8 cellular contexts compared by ENCODE assay signal in the genomic region with DNA sequence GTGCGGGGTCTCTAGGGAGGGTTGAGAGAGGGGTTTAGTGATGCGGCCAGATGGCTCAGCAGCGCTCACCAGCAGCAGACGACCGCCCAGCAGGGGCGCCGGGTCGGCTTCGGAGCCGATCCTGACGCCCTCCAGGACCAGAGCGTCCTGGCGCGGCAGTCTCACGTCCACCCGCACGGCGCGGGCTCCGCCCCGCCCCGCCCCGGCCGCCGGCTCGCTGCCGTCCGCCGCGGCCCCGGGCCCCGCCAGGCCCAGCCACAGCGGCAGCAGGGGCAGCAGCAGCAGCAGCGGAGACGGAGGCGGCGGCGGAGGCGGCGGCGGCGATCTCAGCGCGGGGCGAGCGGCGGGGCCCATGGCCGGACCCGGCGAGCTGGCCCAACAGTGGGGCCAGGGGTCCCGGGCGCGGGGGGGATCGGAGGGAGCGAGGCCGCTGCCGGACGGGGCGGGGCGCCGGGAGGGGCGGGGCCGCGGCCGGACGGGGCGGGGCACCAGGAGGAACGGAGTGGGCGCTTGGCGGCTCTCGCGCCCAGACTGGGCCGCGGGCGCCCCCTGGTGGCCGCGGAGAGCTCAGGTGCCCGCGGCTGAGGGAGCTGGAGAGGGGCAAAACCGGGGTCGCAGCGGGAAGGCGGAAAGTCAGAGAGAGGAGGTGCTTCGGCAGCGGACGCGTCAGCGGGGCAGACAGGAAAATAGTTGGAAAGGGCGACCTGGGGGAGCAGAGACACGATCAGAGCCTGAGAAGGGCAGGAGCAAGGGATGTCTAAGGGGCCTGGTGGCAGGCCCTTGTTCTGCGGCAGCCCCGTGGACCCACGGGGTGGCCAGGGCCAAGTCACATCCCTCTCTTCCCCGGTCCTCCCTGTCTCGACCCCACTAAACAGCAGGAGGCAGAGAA. TPM values are rescaled to one million over a fixed set of nuclear protein-coding genes. Genes with fewer than 3 reads are reported as not detected.
DNase-seq lines count a peak whose midpoint lies in the region; ATAC-seq and TF ChIP-seq lines count a peak whose summit lies in the region.

A gene (minus strand): TSS at position 452 of the 889 bp plus-strand sequence. CDS start 98 bp downstream, at position 354.

- intact Hi-C loops in mucosa of descending colon (cut with DNase I, micrococcal nuclease), result no loop called here

- H3K4me3 ChIP-seq in NT2/D1 (ENCODE audit: insufficient read length, low read depth) (peak within 1 kb of the TSS; percentile 50), epithelial cell of esophagus (ENCODE audit: low read length) (peak within 1 kb of the TSS; percentile 57), mucosa of descending colon (peak within 1 kb of the TSS; percentile 32)

- DNase-seq in Ammon's horn (ENCODE audit: low spot score), result peak; percentile 87
- DNase-seq in GM19238 (ENCODE audit: insufficient read length, low spot score), result peak; percentile 92
- DNase-seq in NT2/D1 (ENCODE audit: low read depth, low spot score), result peak; percentile 72
- peak; percentile 70 for DNase-seq in activated T-cell treated with anti-CD3 and anti-CD28 coated beads for 24 hours (ENCODE audit: low read depth)
- DNase-seq in epithelial cell of esophagus (ENCODE audit: low read depth), result peak; percentile 75
- DNase-seq in mucosa of descending colon, result peak; percentile 84 to 91 (median 84)
- DNase-seq in stimulated activated CD8-positive, alpha-beta memory T cell treated with anti-CD3 and anti-CD28 coated beads, Interleukin-4, amount 100 ng/mL, for 1 hour (ENCODE audit: low read depth in 2 of 2, low spot score in 1 of 2), result peak; percentile 42 to 63

- TF ChIP-seq CTCF in epithelial cell of esophagus (IDR thresholded peaks at IDR 0.05; ENCODE audit: insufficient read depth, low read depth, low read length, missing control alignments) (peak; percentile 55), mucosa of descending colon (IDR thresholded peaks at IDR 0.05) (peak; percentile 94)

- peak within 1 kb of the TSS; percentile 72 for H3K9ac ChIP-seq in NT2/D1 (ENCODE audit: insufficient read length, low read depth)

- H3K36me3 ChIP-seq in NT2/D1 (ENCODE audit: insufficient read depth, insufficient read length, low read length) (peaks cover 17% of the 10 kb centered on the region), mucosa of descending colon (ENCODE audit: low read depth) (no peaks in the 10 kb centered on the region)

- H3K27me3 ChIP-seq in NT2/D1 (ENCODE audit: insufficient read depth, insufficient read length), result no peaks in the 10 kb centered on the region

- ATAC-seq in HG03460 (IDR thresholded peaks at IDR 0.05; ENCODE audit: unreplicated experiment) (peak; percentile 66), mucosa of descending colon (peak; percentile 97)

- H3K9me3 ChIP-seq in NT2/D1 (ENCODE audit: insufficient read depth, low read length), result no peaks in the 10 kb centered on the region
- no peaks in the 10 kb centered on the region for H3K9me3 ChIP-seq in mucosa of descending colon

- H3K4me1 ChIP-seq in NT2/D1 (ENCODE audit: insufficient read depth, insufficient read length), result peaks cover 14% of the 10 kb centered on the region
- peaks cover 11% of the 10 kb centered on the region for H3K4me1 ChIP-seq in mucosa of descending colon (ENCODE audit: low read depth)

RNA-seq across cellular contexts. Expression of the gene that starts here (rescaled TPM):
- total RNA-seq in mucosa of descending colon, result 10 to 100 TPM in 1 of 3 donors, 1 to 10 TPM in 2; 9.0 to 14.2 (median 9.1) TPM

Comparison
In these comparisons a context has a peak if more than half of its experiments do, and no peak if none do; other contexts are left out.
1. Peak in every context shown above with its lines: DNase-seq, ATAC-seq and H3K4me3 ChIP-seq.